In genomic region chr13:90968510-90968909, GRCh38 we compare ENCODE assay signal across 9 cellular contexts.
DNase-seq lines count a peak whose midpoint lies in the region; ATAC-seq, FAIRE-seq and TF ChIP-seq lines count a peak whose summit lies in the region.
"Had no signal": no experiment of that assay in that cellular context is flagged by ENCODE, and none has a peak within 500 bp of the region (broad histone marks: within the 10 kb centered on the region; RNA-seq: fewer than 3 reads in every experiment).

No MANE protein-coding gene starts in this region.

- no peaks in the 10 kb centered on the region for H3K9me3 ChIP-seq in A549
- no peaks in the 10 kb centered on the region for H3K9me3 ChIP-seq in OCI-LY3 (ENCODE audit: insufficient read depth, low read length)
- no peaks in the 10 kb centered on the region for H3K9me3 ChIP-seq in tibial nerve

- TF ChIP-seq CTCF in A549 (IDR thresholded peaks at IDR 0.05) (peak; percentile 65), GM13977 (IDR thresholded peaks at IDR 0.05; ENCODE audit: extremely low read depth, insufficient read depth, missing control alignments) (peak; percentile 18), OCI-LY3 (IDR thresholded peaks at IDR 0.05; ENCODE audit: low read depth, low read length) (peak; percentile 83), fibroblast of pulmonary artery (IDR thresholded peaks at IDR 0.05; ENCODE audit: low read length, missing control alignments) (peak; percentile 22), tibial nerve (IDR thresholded peaks at IDR 0.05) (peak in 1 of 5 experiments; percentile 9)

- in situ Hi-C loops in GM13977 (cut with MboI; ENCODE audit: low pct_unique_long_range_greater_than_20kb, low sequenced_read_pairs, unreplicated experiment) = no loop called here

- H3K27me3 ChIP-seq in OCI-LY3 (ENCODE audit: low read depth, low read length) = no peaks in the 10 kb centered on the region
- H3K27me3 ChIP-seq in tibial nerve = no peaks in the 10 kb centered on the region

- H3K79me2 ChIP-seq in OCI-LY3 (ENCODE audit: low read length) = no peaks in the 10 kb centered on the region

- H3K27ac ChIP-seq in A549 (peak overlapping the region; percentile 8 to 68; a peak in 3 of 6 replicates), OCI-LY3 (ENCODE audit: low read length) (no peak overlapping the region), tibial nerve (no peak overlapping the region)

- DNase-seq in A549 (ENCODE audit: low read depth in 1 of 2, low spot score in 1 of 2) = peak; percentile 33 to 44
- peak; percentile 4 for DNase-seq in GM13977 (ENCODE audit: low spot score)
- DNase-seq in fibroblast of pulmonary artery (ENCODE audit: low read depth) = peak; percentile 10
- DNase-seq in tibial nerve (ENCODE audit: low spot score in 2 of 2) = no peak

- POLR2A ChIA-PET in A549 (lab: Yijun Ruan, JAX) = no interaction called here

- CTCF ChIA-PET in A549 (lab: Yijun Ruan, JAX) = interaction anchor here (0.7 to 2.5 kb wide), 21 partner anchors 8 to 340 kb away, joined by 3 to 14 read pairs (median 5); no protein-coding TSS in a partner anchor

- no peak for FAIRE-seq in A549 (lab: Jason Lieb, UNC)

- no peak overlapping the region for H3K4me2 ChIP-seq in A549
- H3K4me2 ChIP-seq in OCI-LY3 (ENCODE audit: low read length) = no peak overlapping the region

- no peak for TF ChIP-seq POLR2A in A549 (IDR thresholded peaks at IDR 0.05; ENCODE audit: low read length)
- no peak for TF ChIP-seq POLR2A in tibial nerve (IDR thresholded peaks at IDR 0.05)

- TF ChIP-seq EP300 in A549 (IDR thresholded peaks at IDR 0.05) (no peak), tibial nerve (IDR thresholded peaks at IDR 0.05) (no peak)

- peak; percentile 77 to 84 for TF ChIP-seq RAD21 in A549 (conservative IDR thresholded peaks at IDR 0.05 in 1 of 2, IDR thresholded peaks at IDR 0.05 in 1 of 2)

- no peaks in the 10 kb centered on the region for H4K20me1 ChIP-seq in OCI-LY3 (ENCODE audit: insufficient read depth, low read length)

- H2AFZ ChIP-seq in OCI-LY3 (ENCODE audit: low read depth, low read length) = no peak overlapping the region; the same call in 1 of the 2 replicates

- ATAC-seq in A549 (peak; percentile 97), esophagus mucosa (no peak), GM18867 (IDR thresholded peaks at IDR 0.05; ENCODE audit: unreplicated experiment) (no peak), HG02970 (IDR thresholded peaks at IDR 0.05; ENCODE audit: low FRiP score, unreplicated experiment) (no peak)
- ATAC-seq: stimulated activated memory B cell treated with anti-CD40 and anti-IgM and Interleukin-4, amounts not matched to agents 10 μg/mL and 1 μg/mL and 100 μg/mL, for 72 hours had no signal

- WGBS in A549 (ENCODE audit: missing lambda C conversion rate) = 14% methylated on average over 1 of the region's 1 CpG
- WGBS in tibial nerve, 2 donors = 81 to 92% methylated on average over 1 of the region's 1 CpG

- H3K36me3 ChIP-seq in OCI-LY3 (replicated peaks; ENCODE audit: low read depth, low read length) (no peaks in the 10 kb centered on the region), tibial nerve (no peaks in the 10 kb centered on the region)

- H3K4me3 ChIP-seq in A549 (no peak overlapping the region), OCI-LY3 (ENCODE audit: low read length) (no peak overlapping the region), fibroblast of pulmonary artery (replicated peaks; ENCODE audit: low read depth, low read length) (no peak overlapping the region), tibial nerve (no peak overlapping the region)

- no peak overlapping the region for H3K9ac ChIP-seq in OCI-LY3 (ENCODE audit: low read length)

- H3K4me1 ChIP-seq in A549 (peaks cover 13% of the 10 kb centered on the region; the same call in 1 of the 3 replicates), OCI-LY3 (ENCODE audit: low read length) (peaks cover 3% of the 10 kb centered on the region; the same call in 1 of the 2 replicates), tibial nerve (no peaks in the 10 kb centered on the region)

TF ChIP-seq in A549, 52 proteins besides CTCF, POLR2A, EP300 and RAD21:
- TF ChIP-seq MYC (IDR thresholded peaks at IDR 0.05; ENCODE audit: borderline replicate concordance, low read length) (no peak), SMC3 (IDR thresholded peaks at IDR 0.05) (peak; percentile 73), BCL3 (IDR thresholded peaks at IDR 0.05) (no peak)
TF ChIP-seq in A549: peak in this region for 1.

Comparison
In these comparisons a context has a peak if more than half of its experiments do, and no peak if none do; other contexts are left out.
1. ATAC-seq: peak in A549 (2 of 2); none in esophagus mucosa (single experiment), GM18867 (single experiment) and HG02970 (single experiment).
2. DNase-seq: peak in A549 (2 of 2), GM13977 (single experiment) and fibroblast of pulmonary artery (single experiment); none in tibial nerve (0 of 2).
3. H3K27ac ChIP-seq: peak in A549 (2 of 2); none in OCI-LY3 (single experiment) and tibial nerve (0 of 4).